In the genomic region with DNA sequence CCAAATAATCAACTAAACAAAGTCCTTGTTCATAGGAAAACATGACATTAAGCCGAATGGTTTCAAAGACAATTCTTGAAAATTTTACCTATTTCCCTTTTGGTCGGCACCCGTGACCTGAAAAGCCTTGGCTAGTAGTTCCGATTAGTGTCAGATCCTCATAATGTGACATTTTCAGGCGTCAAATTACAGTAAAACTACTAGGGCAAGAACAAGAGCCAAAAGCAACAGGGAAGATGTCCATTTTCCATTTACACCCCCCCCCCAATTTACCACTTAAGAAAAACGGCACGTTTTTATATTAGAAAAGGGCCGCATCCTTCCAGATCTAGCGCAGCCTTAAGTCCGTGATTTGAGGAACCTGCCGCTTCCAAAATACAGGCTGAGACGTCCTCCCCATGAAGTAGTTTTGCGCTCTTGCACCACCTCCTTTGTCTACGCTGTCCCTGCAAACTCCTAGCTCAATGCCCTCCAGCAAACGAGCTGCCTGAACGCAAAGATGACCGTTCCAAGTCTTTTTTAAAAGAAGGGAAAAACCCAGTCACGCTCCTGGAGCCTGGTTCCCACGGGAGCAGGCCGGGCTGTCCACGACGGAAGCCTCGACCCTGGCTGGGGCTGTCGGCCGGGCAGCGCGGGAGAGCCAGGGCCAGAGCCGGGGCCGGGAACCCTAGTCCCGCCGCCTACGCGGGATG, we compare ENCODE assay signal across 8 cellular contexts. TPM values are rescaled to one million over a fixed set of nuclear protein-coding genes. Genes with fewer than 3 reads are reported as not detected.
DNase-seq lines count a peak whose midpoint lies in the region; ATAC-seq and TF ChIP-seq lines count a peak whose summit lies in the region.

No MANE protein-coding gene starts in this region.

- peak overlapping the region; percentile 78 for H3K4me3 Mint-ChIP-seq in T-helper 1 cell treated with Interleukin-12 subunit alpha and Interleukin-12 subunit beta and Interleukin-4 antibody, amounts not matched to agents 30 μg/mL and 1 μg/mL, for 36 hours

- TF ChIP-seq POLR2A in right lobe of liver (IDR thresholded peaks at IDR 0.05) = no peak
- TF ChIP-seq POLR2A in stomach (IDR thresholded peaks at IDR 0.05) = no peak

- in situ Hi-C loops in G401 (cut with HindIII; ENCODE audit: low sequenced_read_pairs) = no loop called here

- H3K27ac ChIP-seq in right lobe of liver (peak overlapping the region; percentile 89 to 94 (median 94)), stomach (peak overlapping the region; percentile 95 to 99 (median 97))

- no peaks in the 10 kb centered on the region for H3K27me3 ChIP-seq in right lobe of liver
- H3K27me3 ChIP-seq in stomach = no peaks in the 10 kb centered on the region

- TF ChIP-seq CTCF in right lobe of liver (IDR thresholded peaks at IDR 0.05) (no peak), stomach (IDR thresholded peaks at IDR 0.05) (no peak)

- H3K4me1 Mint-ChIP-seq in T-helper 1 cell treated with Interleukin-12 subunit alpha and Interleukin-12 subunit beta and Interleukin-4 antibody, amounts not matched to agents 30 μg/mL and 1 μg/mL, for 36 hours (ENCODE audit: low read depth) = peaks cover 10% of the 10 kb centered on the region

- peak; percentile 75 for DNase-seq in G401 (ENCODE audit: low spot score)
- peak; percentile 38 for DNase-seq in HT-29 (ENCODE audit: low spot score)
- DNase-seq in ecto neural progenitor cell (ENCODE audit: low spot score) = peak; percentile 71
- no peak for DNase-seq in right lobe of liver
- DNase-seq in stomach = peak; percentile 36
- no peak for DNase-seq in stimulated activated naive CD4-positive, alpha-beta T cell treated with Interleukin-2 at 50 U/mL for 16 hours (lab: John Stamatoyannopoulos, UW)
- no peak for DNase-seq in T-helper 9 cell

- H3K4me3 ChIP-seq in right lobe of liver = peak overlapping the region; percentile 90 to 98 (median 93)
- H3K4me3 ChIP-seq in stomach = peak overlapping the region; percentile 86 to 96 (median 93)

- peaks cover 1% of the 10 kb centered on the region for H3K36me3 Mint-ChIP-seq in T-helper 1 cell treated with Interleukin-12 subunit alpha and Interleukin-12 subunit beta and Interleukin-4 antibody, amounts not matched to agents 30 μg/mL and 1 μg/mL, for 36 hours (ENCODE audit: low read depth)

- H3K36me3 ChIP-seq in right lobe of liver = no peaks in the 10 kb centered on the region
- H3K36me3 ChIP-seq in stomach = no peaks in the 10 kb centered on the region

- peak; percentile 17 to 29 (median 26) for ATAC-seq in right lobe of liver

- no peak for TF ChIP-seq EP300 in stomach (IDR thresholded peaks at IDR 0.05)

- WGBS in right lobe of liver (ENCODE audit: insufficient coverage, low coverage, low lambda C conversion rate, missing lambda C conversion rate) = 2% methylated on average over 17 of the region's 33 CpGs
- 2 to 3% (median 2%) methylated on average over 27 to 33 of the region's 33 CpGs for WGBS in stomach, 5 donors

- H3K27ac Mint-ChIP-seq in T-helper 1 cell treated with Interleukin-12 subunit alpha and Interleukin-12 subunit beta and Interleukin-4 antibody, amounts not matched to agents 30 μg/mL and 1 μg/mL, for 36 hours = no peak overlapping the region

- intact Hi-C loops in right lobe of liver (cut with DNase I) (no loop called here), stomach (cut with DNase I; ENCODE audit: low total_unique reads) (no loop called here)

- no peaks in the 10 kb centered on the region for H3K9me3 ChIP-seq in right lobe of liver
- no peaks in the 10 kb centered on the region for H3K9me3 ChIP-seq in stomach

- H3K4me1 ChIP-seq in right lobe of liver = peaks cover 0 to 37% (median 7%) of the 10 kb centered on the region in 4 donors
- peaks cover 10 to 47% (median 34%) of the 10 kb centered on the region in 4 donors for H3K4me1 ChIP-seq in stomach

- peaks cover 52% of the 10 kb centered on the region for H3K27me3 Mint-ChIP-seq in T-helper 1 cell treated with Interleukin-12 subunit alpha and Interleukin-12 subunit beta and Interleukin-4 antibody, amounts not matched to agents 30 μg/mL and 1 μg/mL, for 36 hours (ENCODE audit: low read depth)

- peaks cover 11% of the 10 kb centered on the region for H3K9me3 Mint-ChIP-seq in T-helper 1 cell treated with Interleukin-12 subunit alpha and Interleukin-12 subunit beta and Interleukin-4 antibody, amounts not matched to agents 30 μg/mL and 1 μg/mL, for 36 hours

RNA-seq across cellular contexts. Expression of a gene that starts 0.7 kb away (rescaled TPM):
- total RNA-seq in G401 (2014; rRNA removed; shearing (Covaris generic)) = 54.9 and 67.9 TPM in 2 replicates
- total RNA-seq in HT-29 (2014; rRNA removed; shearing (Covaris generic)) = 14.9 and 16.0 TPM in 2 replicates
- total RNA-seq in right lobe of liver (100 to 1,000 TPM in 1 of 6 experiments, 10 to 100 TPM in 5; 66.7 to 119 (median 89.9) TPM), stomach (10 to 100 TPM; 27.0 to 87.8 (median 73.2) TPM)
- polyA plus RNA-seq in stomach = 10 to 100 TPM; 36.9 to 47.8 (median 39.5) TPM

Comparison
In these comparisons a context has a peak if more than half of its experiments do, and no peak if none do; other contexts are left out.
1. DNase-seq: peak in G401 (single experiment), HT-29 (single experiment), ecto neural progenitor cell (single experiment) and stomach (single experiment); none in right lobe of liver (0 of 3), stimulated activated naive CD4-positive, alpha-beta T cell treated with Interleukin-2 at 50 U/mL for 16 hours (single experiment) and T-helper 9 cell (single experiment).